8 cellular contexts compared by ENCODE assay signal in the genomic region with DNA sequence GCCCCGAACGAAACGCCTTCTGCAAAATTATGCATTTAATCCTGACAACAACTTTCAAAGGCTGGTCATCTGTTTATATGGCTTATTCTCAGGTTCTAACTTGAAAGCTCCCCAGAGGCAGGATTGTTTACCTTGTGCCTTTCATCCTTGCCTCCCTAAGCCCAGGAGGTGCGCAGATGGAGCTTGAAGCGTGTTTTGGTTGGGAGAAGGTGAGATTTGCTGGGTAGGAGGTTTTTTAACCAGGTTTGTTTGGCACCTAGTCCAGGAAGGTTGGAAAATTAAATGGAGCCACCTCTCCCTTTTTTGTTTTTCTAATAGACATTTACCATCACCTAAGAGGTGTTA. TPM values are rescaled to one million over a fixed set of nuclear protein-coding genes. Genes with fewer than 3 reads are reported as not detected.
DNase-seq lines count a peak whose midpoint lies in the region; ATAC-seq and TF ChIP-seq lines count a peak whose summit lies in the region.

No MANE protein-coding gene starts in this region.

- H3K36me3 Mint-ChIP-seq in activated CD8-positive, alpha-beta memory T cell treated with anti-CD3 and anti-CD28 coated beads, Interleukin-2, amount 10 ng/mL, durations not matched to agents 7 days and 5 days: no peaks in the 10 kb centered on the region
- H3K36me3 Mint-ChIP-seq in activated naive CD8-positive, alpha-beta T cell: peaks cover 15% of the 10 kb centered on the region

- H3K27ac ChIP-seq in tibial artery: peak overlapping the region; percentile 77

- H3K4me3 ChIP-seq in tibial artery: peak overlapping the region; percentile 71 to 93

- H3K4me3 Mint-ChIP-seq in activated CD8-positive, alpha-beta memory T cell treated with anti-CD3 and anti-CD28 coated beads, Interleukin-2, amount 10 ng/mL, durations not matched to agents 7 days and 5 days: peak overlapping the region; percentile 95
- H3K4me3 Mint-ChIP-seq in activated naive CD8-positive, alpha-beta T cell: peak overlapping the region; percentile 97

- no peak for DNase-seq in activated CD8-positive, alpha-beta memory T cell treated with anti-CD3 and anti-CD28 coated beads, Interleukin-2, amount 10 ng/mL, durations not matched to agents 7 days and 5 days
- no peak for DNase-seq in activated CD8-positive, alpha-beta memory T cell treated with anti-CD3 and anti-CD28 coated beads, Interleukin-2, amount 50 U/mL, for 4 hours
- DNase-seq in left kidney (ENCODE audit: low read depth, low spot score): peak; percentile 49
- DNase-seq in tibial artery: no peak
- no peak for DNase-seq in HEK293T (ENCODE audit: extremely low spot score)

- peak overlapping the region; percentile 92 for H3K27ac Mint-ChIP-seq in activated CD8-positive, alpha-beta memory T cell treated with anti-CD3 and anti-CD28 coated beads, Interleukin-2, amount 10 ng/mL, durations not matched to agents 7 days and 5 days
- H3K27ac Mint-ChIP-seq in activated naive CD8-positive, alpha-beta T cell: peak overlapping the region; percentile 99

- no peak for TF ChIP-seq POLR2A in GM18505 (IDR thresholded peaks at IDR 0.05; ENCODE audit: borderline replicate concordance, extremely low read depth, insufficient read depth, insufficient read length)

- no peaks in the 10 kb centered on the region for H3K27me3 ChIP-seq in tibial artery

- POLR2A ChIA-PET in HEK293T (lab: Yijun Ruan, JAX): interaction anchor here (1.4 to 2.2 kb wide), 4 partner anchors 9 to 332 kb away, joined by 3 to 13 read pairs (median 8); a partner anchor contains a TSS

- intact Hi-C loops in tibial artery (cut with DNase I; ENCODE audit: low total_unique reads): no loop called here

- H3K36me3 ChIP-seq in tibial artery: peaks cover 0 to 4% (median under 1%) of the 10 kb centered on the region in 3 donors

- H3K27me3 Mint-ChIP-seq in activated CD8-positive, alpha-beta memory T cell treated with anti-CD3 and anti-CD28 coated beads, Interleukin-2, amount 10 ng/mL, durations not matched to agents 7 days and 5 days: no peaks in the 10 kb centered on the region
- no peaks in the 10 kb centered on the region for H3K27me3 Mint-ChIP-seq in activated naive CD8-positive, alpha-beta T cell

- H3K9me3 ChIP-seq in tibial artery: no peaks in the 10 kb centered on the region

- no peak for TF ChIP-seq CTCF in tibial artery (IDR thresholded peaks at IDR 0.05)

- H3K4me1 ChIP-seq in tibial artery: peaks cover 0 to 29% (median 17%) of the 10 kb centered on the region in 4 donors

- ATAC-seq in activated CD8-positive, alpha-beta memory T cell treated with anti-CD3 and anti-CD28 coated beads, Interleukin-2, amount 10 ng/mL, durations not matched to agents 7 days and 5 days: no peak
- ATAC-seq in GM18498 (IDR thresholded peaks at IDR 0.05; ENCODE audit: unreplicated experiment): no peak
- ATAC-seq in GM18505 (IDR thresholded peaks at IDR 0.05; ENCODE audit: unreplicated experiment): no peak

- CTCF ChIA-PET in activated CD8-positive, alpha-beta memory T cell treated with anti-CD3 and anti-CD28 coated beads, Interleukin-2, amount 10 ng/mL, durations not matched to agents 7 days and 5 days (lab: Charles Lee): interaction anchor here (1.3 to 9.1 kb wide), 6 partner anchors 71 to 349 kb away, joined by 3 to 194 read pairs (median 4); a partner anchor contains a TSS
- CTCF ChIA-PET in HEK293T (lab: Yijun Ruan, JAX): no interaction called here

- peaks cover 31% of the 10 kb centered on the region for H3K4me1 Mint-ChIP-seq in activated CD8-positive, alpha-beta memory T cell treated with anti-CD3 and anti-CD28 coated beads, Interleukin-2, amount 10 ng/mL, durations not matched to agents 7 days and 5 days
- H3K4me1 Mint-ChIP-seq in activated naive CD8-positive, alpha-beta T cell (ENCODE audit: low read depth): peaks cover 43% of the 10 kb centered on the region

- no peaks in the 10 kb centered on the region for H3K9me3 Mint-ChIP-seq in activated CD8-positive, alpha-beta memory T cell treated with anti-CD3 and anti-CD28 coated beads, Interleukin-2, amount 10 ng/mL, durations not matched to agents 7 days and 5 days (ENCODE audit: low read depth)
- H3K9me3 Mint-ChIP-seq in activated naive CD8-positive, alpha-beta T cell (ENCODE audit: low read depth): no peaks in the 10 kb centered on the region

TF ChIP-seq in HEK293T, 16 proteins besides CTCF, POLR2A, EP300 and RAD21:
- no peak for TF ChIP-seq ZNF384 (IDR thresholded peaks at IDR 0.05)

RNA-seq across cellular contexts. Expression of a gene that starts 0.7 kb away (rescaled TPM):
- total RNA-seq in activated CD8-positive, alpha-beta memory T cell treated with anti-CD3 and anti-CD28 coated beads, Interleukin-2, amount 10 ng/mL, durations not matched to agents 7 days and 5 days: 10 to 100 TPM; 12.6 to 13.0 TPM
